ENCODE assay signal across 13 cellular contexts in the genomic region with DNA sequence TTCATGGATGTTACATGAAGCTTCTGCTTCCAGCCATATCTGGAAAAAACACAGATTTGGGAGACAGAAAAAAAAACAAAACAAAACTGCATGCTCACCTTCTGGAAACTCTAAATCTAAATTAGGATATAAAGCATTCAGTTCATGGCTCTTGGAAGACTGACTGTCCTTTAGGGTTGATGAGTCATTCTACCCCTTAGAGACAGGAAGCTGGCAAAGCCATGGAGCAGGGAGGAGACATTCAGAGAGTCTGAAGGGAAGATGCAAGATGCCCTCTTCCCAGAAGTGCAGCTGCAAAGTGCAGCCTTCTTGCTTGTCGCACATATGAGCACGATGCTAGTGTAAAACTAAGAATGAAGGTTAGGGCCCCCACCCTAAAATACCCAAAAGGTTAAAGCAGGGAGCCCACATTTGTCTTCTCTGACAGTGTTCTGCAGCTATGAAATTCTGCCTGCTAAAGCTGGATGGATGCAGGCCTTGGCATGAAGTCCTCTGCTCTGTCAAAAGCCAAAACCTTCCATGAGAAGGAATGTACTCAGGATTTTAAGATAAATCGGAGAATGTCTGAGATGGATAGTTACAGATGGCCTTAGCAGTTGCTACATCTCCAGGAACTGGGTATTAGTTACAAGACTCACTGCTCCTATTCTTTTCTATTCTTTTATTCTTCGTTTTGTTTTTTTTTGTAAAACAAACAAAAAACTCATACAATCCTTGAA.
DNase-seq lines count a peak whose midpoint lies in the region; ATAC-seq and TF ChIP-seq lines count a peak whose summit lies in the region.
"Had no signal": no experiment of that assay in that cellular context is flagged by ENCODE, and none has a peak within 500 bp of the region (broad histone marks: within the 10 kb centered on the region; RNA-seq: fewer than 3 reads in every experiment).

No MANE protein-coding gene starts in this region.

- peaks cover under 1% of the 10 kb centered on the region for H3K27me3 Mint-ChIP-seq in progenitor cell of endocrine pancreas
- H3K27me3 Mint-ChIP-seq: activated T-cell treated with anti-CD3 and anti-CD28 coated beads, Interleukin-2, amount 50 U/mL, for 24 hours had no signal

- peaks cover 21% of the 10 kb centered on the region for H3F3A ChIP-seq in GM23248 (ENCODE audit: insufficient read depth)

- no peak overlapping the region for H3K9ac ChIP-seq in GM23248

- TF ChIP-seq EP300 in sigmoid colon (IDR thresholded peaks at IDR 0.05) = no peak

- H3K9me3 Mint-ChIP-seq in progenitor cell of endocrine pancreas (ENCODE audit: low read depth) = no peaks in the 10 kb centered on the region
- H3K9me3 Mint-ChIP-seq: activated T-cell treated with anti-CD3 and anti-CD28 coated beads, Interleukin-2, amount 50 U/mL, for 24 hours had no signal

- 22% methylated on average over 4 of the region's 4 CpGs for WGBS in GM23248 (ENCODE audit: low coverage in 1 of 2, low lambda C conversion rate in 2 of 2, missing lambda C conversion rate in 2 of 2), 2 experiments
- 84% methylated on average over 4 of the region's 4 CpGs for WGBS in sigmoid colon, 2 donors

- ATAC-seq in left lobe of liver = no peak

- TF ChIP-seq CTCF in RWPE1 (conservative IDR thresholded peaks at IDR 0.05; ENCODE audit: low read depth) (no peak), sigmoid colon (IDR thresholded peaks at IDR 0.05) (no peak), progenitor cell of endocrine pancreas (IDR thresholded peaks at IDR 0.05; ENCODE audit: unreplicated experiment) (no peak)

- H3K9me3 ChIP-seq in GM23248 (ENCODE audit: low read depth) = no peaks in the 10 kb centered on the region
- no peaks in the 10 kb centered on the region for H3K9me3 ChIP-seq in sigmoid colon
- H3K9me3 ChIP-seq: HAP-1, heart right ventricle had no signal

- H4K20me1 ChIP-seq in GM23248 (ENCODE audit: insufficient read depth) = no peaks in the 10 kb centered on the region

- no peaks in the 10 kb centered on the region for H3K4me1 Mint-ChIP-seq in progenitor cell of endocrine pancreas (ENCODE audit: low read depth)

- H3K4me2 ChIP-seq in GM23248 (ENCODE audit: unreplicated experiment) = peak overlapping the region; percentile 53

- no peaks in the 10 kb centered on the region for H3K36me3 Mint-ChIP-seq in progenitor cell of endocrine pancreas (ENCODE audit: insufficient read depth)

- no peaks in the 10 kb centered on the region for H3K9me2 ChIP-seq in GM23248 (ENCODE audit: insufficient read depth)

- in situ Hi-C loops in GM23248 (cut with MboI) = no loop called here

- H3K4me3 Mint-ChIP-seq in progenitor cell of endocrine pancreas (ENCODE audit: low read depth) = no peak overlapping the region
- H3K4me3 Mint-ChIP-seq: activated T-cell treated with anti-CD3 and anti-CD28 coated beads, Interleukin-2, amount 50 U/mL, for 24 hours had no signal

- peak overlapping the region; percentile 32; the same call in 1 of the 2 replicates for H2AFZ ChIP-seq in GM23248

- CTCF ChIA-PET in RWPE1 (lab: Yijun Ruan, JAX) = interaction anchor here (0.6 kb wide), 1 partner anchor 485 kb away, joined by 3 read pairs; no protein-coding TSS in a partner anchor

- H3K36me3 ChIP-seq in GM23248 (ENCODE audit: low read depth) = no peaks in the 10 kb centered on the region
- no peaks in the 10 kb centered on the region for H3K36me3 ChIP-seq in sigmoid colon
- H3K36me3 ChIP-seq: HAP-1, heart right ventricle had no signal

- H3K27me3 ChIP-seq in GM23248 (replicated peaks; ENCODE audit: insufficient read depth) (no peaks in the 10 kb centered on the region), sigmoid colon (no peaks in the 10 kb centered on the region)
- H3K27me3 ChIP-seq: heart right ventricle had no signal

- peak; percentile 87 for DNase-seq in GM23248
- peak; percentile 25 for DNase-seq in RWPE1 (ENCODE audit: low spot score)
- peak; percentile 71 for DNase-seq in fibroblast of peridontal ligament (ENCODE audit: extremely low read depth)
- DNase-seq in sigmoid colon = no peak
- no peak for DNase-seq in progenitor cell of endocrine pancreas (ENCODE audit: low spot score, unreplicated experiment)
- DNase-seq in left lobe of liver (ENCODE audit: low spot score) = no peak
- DNase-seq in activated effector memory CD4-positive, alpha-beta T cell treated with Interleukin-2 at 50 U/mL for 16 hours = no peak
- no peak for DNase-seq in activated gamma-delta T cell treated with Interleukin-2 at 50 U/mL for 16 hours
- DNase-seq: activated T-cell treated with anti-CD3 and anti-CD28 coated beads, Interleukin-2, amount 50 U/mL, for 24 hours; heart right ventricle; NCI-H1092 treated with DMSO at 0.1 percent for 48 hours; stimulated activated naive CD4-positive, alpha-beta T cell treated with Interleukin-2 at 50 U/mL for 16 hours had no signal

- no peaks in the 10 kb centered on the region for H3K79me2 ChIP-seq in GM23248 (ENCODE audit: insufficient read depth)

- H3K4me1 ChIP-seq in GM23248 (ENCODE audit: insufficient read depth) (peaks cover 18% of the 10 kb centered on the region), sigmoid colon (peaks cover 0 to 43% (median 31%) of the 10 kb centered on the region in 4 donors)
- H3K4me1 ChIP-seq: HAP-1 had no signal

- no peak overlapping the region for H3K27ac Mint-ChIP-seq in progenitor cell of endocrine pancreas
- H3K27ac Mint-ChIP-seq: activated T-cell treated with anti-CD3 and anti-CD28 coated beads, Interleukin-2, amount 50 U/mL, for 24 hours had no signal

- no peak for TF ChIP-seq POLR2A in sigmoid colon (IDR thresholded peaks at IDR 0.05)

- H3K27ac ChIP-seq in GM23248 (peak overlapping the region; percentile 55), RWPE1 (no peak overlapping the region), sigmoid colon (peak overlapping the region in 3 of 4 donors; percentile 12 to 55 (median 33))
- H3K27ac ChIP-seq: heart right ventricle had no signal

- intact Hi-C loops in sigmoid colon (cut with DNase I) = no loop called here

- H3K4me3 ChIP-seq in GM23248 (peak overlapping the region; percentile 30), sigmoid colon (no peak overlapping the region)
- H3K4me3 ChIP-seq: HAP-1, heart right ventricle had no signal

- POLR2A ChIA-PET in RWPE1 (lab: Yijun Ruan, JAX; ENCODE audit: low non-redundant PET) = no interaction called here

Comparison
In these comparisons a context has a peak if more than half of its experiments do, and no peak if none do; other contexts are left out.
1. DNase-seq: peak in GM23248 (single experiment), RWPE1 (single experiment) and fibroblast of peridontal ligament (single experiment); none in sigmoid colon (single experiment), progenitor cell of endocrine pancreas (single experiment), left lobe of liver (single experiment), activated effector memory CD4-positive, alpha-beta T cell treated with Interleukin-2 at 50 U/mL for 16 hours (single experiment) and activated gamma-delta T cell treated with Interleukin-2 at 50 U/mL for 16 hours (single experiment).